ENCODE assay signal across 14 cellular contexts in genomic region chr12:132838464-132839080, GRCh38. TPM values are rescaled to one million over a fixed set of nuclear protein-coding genes. Genes with fewer than 3 reads are reported as not detected.
DNase-seq lines count a peak whose midpoint lies in the region; ATAC-seq and TF ChIP-seq lines count a peak whose summit lies in the region.
"Had no signal": no experiment of that assay in that cellular context is flagged by ENCODE, and none has a peak within 500 bp of the region (broad histone marks: within the 10 kb centered on the region; RNA-seq: fewer than 3 reads in every experiment).

No MANE protein-coding gene starts in this region.

- no peaks in the 10 kb centered on the region for H3K23me2 ChIP-seq in H9 (ENCODE audit: insufficient read length, low read depth, low read length, poor library complexity, severe bottlenecking)

- H3K4me3 ChIP-seq in right atrium auricular region = no peak overlapping the region

- no peak overlapping the region for H2AK5ac ChIP-seq in H9 (ENCODE audit: insufficient read length, low read length)

- TF ChIP-seq CTCF in H9 (conservative IDR thresholded peaks at IDR 0.05) (no peak), right atrium auricular region (IDR thresholded peaks at IDR 0.05) (no peak)

- no peak overlapping the region for H3K18ac ChIP-seq in H9 (ENCODE audit: insufficient read length, low read depth, low read length)

- WGBS in H9 (ENCODE audit: extremely low coverage, insufficient read length, low lambda C conversion rate) = no CpG with 5 or more reads among the region's 16 CpGs

- H3K79me2 ChIP-seq in H9 (ENCODE audit: insufficient read depth, low read length) = no peaks in the 10 kb centered on the region

- no peak overlapping the region for H2BK120ac ChIP-seq in H9 (ENCODE audit: low read depth, low read length, poor library complexity, severe bottlenecking)

- no peaks in the 10 kb centered on the region for H3K79me1 ChIP-seq in H9 (ENCODE audit: insufficient read depth, low read depth, low read length, poor library complexity, severe bottlenecking)

- no peak overlapping the region for H2BK12ac ChIP-seq in H9 (ENCODE audit: insufficient read length, low read depth, low read length)

- H3K36me3 Mint-ChIP-seq in H9 (ENCODE audit: insufficient read depth in 1 of 3, low read depth in 3 of 3) = peaks cover 13 to 43% (median 25%) of the 10 kb centered on the region in 3 experiments
- peaks cover 60% of the 10 kb centered on the region for H3K36me3 Mint-ChIP-seq in activated T-helper 2 cell treated with anti-CD3 and anti-CD28 coated beads, Interferon-gamma antibody, Interleukin-2, Interleukin-4, amounts not matched to agents 10 μg/mL and 5 μg/mL and 100 μg/mL, durations not matched to agents 14 hours and 24 hours and 36 hours (ENCODE audit: low read depth)
- H3K36me3 Mint-ChIP-seq in stimulated activated effector memory CD8-positive, alpha-beta T cell treated with anti-CD3 and anti-CD28 coated beads, Interleukin-12 subunit alpha, Interleukin-12 subunit beta, amount 100 ng/mL, for 72 hours = peaks cover 70% of the 10 kb centered on the region

- no peak overlapping the region for H4K91ac ChIP-seq in H9 (ENCODE audit: insufficient read length, low read depth, low read length)

- no peak overlapping the region for H4K8ac ChIP-seq in H9 (replicated peaks; ENCODE audit: insufficient read length, low read depth, low read length)

- no peak overlapping the region for H3K56ac ChIP-seq in H9 (ENCODE audit: insufficient read length, low read depth, low read length)

- no peak overlapping the region for H2BK20ac ChIP-seq in H9 (ENCODE audit: low read depth, low read length, poor library complexity, severe bottlenecking)

- no peak overlapping the region for H3K4ac ChIP-seq in H9 (ENCODE audit: low read depth, low read length)

- H4K20me1 ChIP-seq in H9 (ENCODE audit: control insufficient read depth, insufficient read depth, insufficient read length) = no peaks in the 10 kb centered on the region

- H3K9ac ChIP-seq in H9 (ENCODE audit: extremely low read depth, insufficient read length, low read length) = no peak overlapping the region

- no peaks in the 10 kb centered on the region for H3K9me3 Mint-ChIP-seq in H9
- no peaks in the 10 kb centered on the region for H3K9me3 Mint-ChIP-seq in activated T-helper 2 cell treated with anti-CD3 and anti-CD28 coated beads, Interferon-gamma antibody, Interleukin-2, Interleukin-4, amounts not matched to agents 10 μg/mL and 5 μg/mL and 100 μg/mL, durations not matched to agents 14 hours and 24 hours and 36 hours
- H3K9me3 Mint-ChIP-seq in stimulated activated effector memory CD8-positive, alpha-beta T cell treated with anti-CD3 and anti-CD28 coated beads, Interleukin-12 subunit alpha, Interleukin-12 subunit beta, amount 100 ng/mL, for 72 hours = no peaks in the 10 kb centered on the region
- H3K9me3 Mint-ChIP-seq: activated CD4-positive, alpha-beta T cell treated with anti-CD3 and anti-CD28 coated beads, Interleukin-2, amount 10 ng/mL, durations not matched to agents 24 days and 14 days had no signal

- no peaks in the 10 kb centered on the region for H3K27me3 Mint-ChIP-seq in H9 (ENCODE audit: low read depth)
- no peaks in the 10 kb centered on the region for H3K27me3 Mint-ChIP-seq in activated T-helper 2 cell treated with anti-CD3 and anti-CD28 coated beads, Interferon-gamma antibody, Interleukin-2, Interleukin-4, amounts not matched to agents 10 μg/mL and 5 μg/mL and 100 μg/mL, durations not matched to agents 14 hours and 24 hours and 36 hours (ENCODE audit: low read depth)
- H3K27me3 Mint-ChIP-seq: activated CD4-positive, alpha-beta T cell treated with anti-CD3 and anti-CD28 coated beads, Interleukin-2, amount 10 ng/mL, durations not matched to agents 24 days and 14 days; CD4-positive, CD25-positive, alpha-beta regulatory T cell had no signal

- no peak overlapping the region for H3K23ac ChIP-seq in H9 (ENCODE audit: insufficient read length, low read depth, low read length)

- DNase-seq in H9 = no peak
- DNase-seq in activated T-helper 2 cell treated with anti-CD3 and anti-CD28 coated beads, Interferon-gamma antibody, Interleukin-2, Interleukin-4, amounts not matched to agents 10 μg/mL and 5 μg/mL and 100 μg/mL, durations not matched to agents 14 hours and 24 hours and 36 hours (ENCODE audit: low spot score) = no peak
- DNase-seq in right atrium auricular region (ENCODE audit: low spot score) = no peak
- DNase-seq in stimulated activated effector memory CD8-positive, alpha-beta T cell treated with anti-CD3 and anti-CD28 coated beads, Interleukin-12 subunit alpha, Interleukin-12 subunit beta, amount 100 ng/mL, for 72 hours (ENCODE audit: low spot score in 2 of 2) = no peak
- no peak for DNase-seq in 8988T
- no peak for DNase-seq in caudate nucleus (lab: John Stamatoyannopoulos, UW)
- DNase-seq: activated CD4-positive, alpha-beta T cell treated with anti-CD3 and anti-CD28 coated beads, Interleukin-2, amount 10 ng/mL, durations not matched to agents 24 days and 14 days; aorta; CD4-positive, CD25-positive, alpha-beta regulatory T cell; effector CD4-positive, alpha-beta T cell; NCI-H187 treated with DMSO at 0.1 percent for 48 hours; stimulated activated CD4-positive, alpha-beta T cell treated with anti-CD3 and anti-CD28 coated beads, Interleukin-15, amount 100 ng/mL, for 24 hours; T-helper 9 cell had no signal

- no peaks in the 10 kb centered on the region for H3K4me1 Mint-ChIP-seq in H9
- H3K4me1 Mint-ChIP-seq in activated T-helper 2 cell treated with anti-CD3 and anti-CD28 coated beads, Interferon-gamma antibody, Interleukin-2, Interleukin-4, amounts not matched to agents 10 μg/mL and 5 μg/mL and 100 μg/mL, durations not matched to agents 14 hours and 24 hours and 36 hours (ENCODE audit: low read depth) = peaks cover 21% of the 10 kb centered on the region
- peaks cover 25% of the 10 kb centered on the region for H3K4me1 Mint-ChIP-seq in stimulated activated effector memory CD8-positive, alpha-beta T cell treated with anti-CD3 and anti-CD28 coated beads, Interleukin-12 subunit alpha, Interleukin-12 subunit beta, amount 100 ng/mL, for 72 hours

- no peak overlapping the region for H2AFZ ChIP-seq in H9 (ENCODE audit: low read length)

- H3K4me2 ChIP-seq in H9 (ENCODE audit: insufficient read depth, insufficient read length, low read length) = no peak overlapping the region

- no peak overlapping the region for H3K4me3 Mint-ChIP-seq in H9
- H3K4me3 Mint-ChIP-seq in activated T-helper 2 cell treated with anti-CD3 and anti-CD28 coated beads, Interferon-gamma antibody, Interleukin-2, Interleukin-4, amounts not matched to agents 10 μg/mL and 5 μg/mL and 100 μg/mL, durations not matched to agents 14 hours and 24 hours and 36 hours (ENCODE audit: low read depth) = no peak overlapping the region
- no peak overlapping the region for H3K4me3 Mint-ChIP-seq in stimulated activated effector memory CD8-positive, alpha-beta T cell treated with anti-CD3 and anti-CD28 coated beads, Interleukin-12 subunit alpha, Interleukin-12 subunit beta, amount 100 ng/mL, for 72 hours
- H3K4me3 Mint-ChIP-seq: activated CD4-positive, alpha-beta T cell treated with anti-CD3 and anti-CD28 coated beads, Interleukin-2, amount 10 ng/mL, durations not matched to agents 24 days and 14 days; CD4-positive, CD25-positive, alpha-beta regulatory T cell had no signal

- no peak for ATAC-seq in stimulated activated effector memory CD8-positive, alpha-beta T cell treated with anti-CD3 and anti-CD28 coated beads, Interleukin-12 subunit alpha, Interleukin-12 subunit beta, amount 100 ng/mL, for 72 hours
- no peak for ATAC-seq in HG03045 (IDR thresholded peaks at IDR 0.05; ENCODE audit: unreplicated experiment)

- H3K36me3 ChIP-seq in right atrium auricular region = peaks cover 43% of the 10 kb centered on the region

- no peak overlapping the region for H3T11ph ChIP-seq in H9 (ENCODE audit: low read length)

- no peaks in the 10 kb centered on the region for H3K9me3 ChIP-seq in H9 (ENCODE audit: control insufficient read depth, low read depth, low read length)
- no peaks in the 10 kb centered on the region for H3K9me3 ChIP-seq in right atrium auricular region

- H3K27me3 ChIP-seq in H9 (ENCODE audit: insufficient read depth, low read length) (no peaks in the 10 kb centered on the region), right atrium auricular region (no peaks in the 10 kb centered on the region)

- intact Hi-C loops in activated T-helper 2 cell treated with anti-CD3 and anti-CD28 coated beads, Interferon-gamma antibody, Interleukin-2, Interleukin-4, amounts not matched to agents 10 μg/mL and 5 μg/mL and 100 μg/mL, durations not matched to agents 14 hours and 24 hours and 36 hours (cut with micrococcal nuclease) = no loop called here

- H2BK5ac ChIP-seq in H9 (ENCODE audit: insufficient read length, low read length) = no peak overlapping the region

- no peak overlapping the region for H2BK15ac ChIP-seq in H9 (ENCODE audit: low read depth, low read length)

- H4K5ac ChIP-seq in H9 (ENCODE audit: insufficient read length, low read depth, low read length) = no peak overlapping the region

- H3K14ac ChIP-seq in H9 (ENCODE audit: insufficient read depth, low read length) = no peak overlapping the region

- H3K27ac ChIP-seq in H9 (ENCODE audit: insufficient read length, low read depth, low read length) (no peak overlapping the region), right atrium auricular region (peak overlapping the region; percentile 24 to 66), caudate nucleus (ENCODE audit: low read depth, low read length) (no peak overlapping the region)

- no peaks in the 10 kb centered on the region for H3K4me1 ChIP-seq in H9 (ENCODE audit: insufficient read depth, low read length)
- no peaks in the 10 kb centered on the region for H3K4me1 ChIP-seq in right atrium auricular region

- peak overlapping the region; percentile 51 to 95 (median 67); a peak in 6 of 7 replicates for H3K27ac Mint-ChIP-seq in H9
- H3K27ac Mint-ChIP-seq in activated T-helper 2 cell treated with anti-CD3 and anti-CD28 coated beads, Interferon-gamma antibody, Interleukin-2, Interleukin-4, amounts not matched to agents 10 μg/mL and 5 μg/mL and 100 μg/mL, durations not matched to agents 14 hours and 24 hours and 36 hours = peak overlapping the region; percentile 28
- H3K27ac Mint-ChIP-seq in stimulated activated effector memory CD8-positive, alpha-beta T cell treated with anti-CD3 and anti-CD28 coated beads, Interleukin-12 subunit alpha, Interleukin-12 subunit beta, amount 100 ng/mL, for 72 hours = peak overlapping the region; percentile 26
- H3K27ac Mint-ChIP-seq: activated CD4-positive, alpha-beta T cell treated with anti-CD3 and anti-CD28 coated beads, Interleukin-2, amount 10 ng/mL, durations not matched to agents 24 days and 14 days; CD4-positive, CD25-positive, alpha-beta regulatory T cell had no signal

RNA-seq across cellular contexts. Expression of gene GOLGA3, which starts 9.9 kb away (rescaled TPM):
- 34.9 and 40.1 TPM in 2 replicates for total RNA-seq in H9 (2021)
- total RNA-seq in activated T-helper 2 cell treated with anti-CD3 and anti-CD28 coated beads, Interferon-gamma antibody, Interleukin-2, Interleukin-4, amounts not matched to agents 10 μg/mL and 5 μg/mL and 100 μg/mL, durations not matched to agents 14 hours and 24 hours and 36 hours = 64.5 and 66.2 TPM in 2 replicates
- total RNA-seq in right atrium auricular region = 10 to 100 TPM; 32.2 to 49.8 TPM

RNA-seq across cellular contexts. Expression of gene CHFR, which starts 48.8 kb away (rescaled TPM):
- total RNA-seq in H9 (2021) (51.9 and 53.3 TPM in 2 replicates), right atrium auricular region (10 to 100 TPM; 13.6 to 13.8 TPM)
- 55.0 and 59.9 TPM in 2 replicates for total RNA-seq in activated T-helper 2 cell treated with anti-CD3 and anti-CD28 coated beads, Interferon-gamma antibody, Interleukin-2, Interleukin-4, amounts not matched to agents 10 μg/mL and 5 μg/mL and 100 μg/mL, durations not matched to agents 14 hours and 24 hours and 36 hours

Comparison
In these comparisons a context has a peak if more than half of its experiments do, and no peak if none do; other contexts are left out.
1. H3K27ac ChIP-seq: peak in right atrium auricular region (2 of 2); none in H9 (single experiment) and caudate nucleus (single experiment).
2. Peak in every context shown above with its lines, with median percentiles within 50 percentile points of each other: H3K27ac Mint-ChIP-seq.